In genomic region chr4:81421346-81422218, GRCh38 we compare ENCODE assay signal across 1 cellular context.
TF ChIP-seq lines count a peak whose summit lies in the region.

No MANE protein-coding gene starts in this region.

TF ChIP-seq in K562, 482 proteins besides CTCF, POLR2A, EP300 and RAD21 (continued from another document and continues in another):
- TF ChIP-seq ETV1 (tag; conservative IDR thresholded peaks at IDR 0.05; ENCODE audit: low read depth) (no peak; the same call in 1 of the 2 replicates), POLR3G (IDR thresholded peaks at IDR 0.05; ENCODE audit: extremely low read depth, insufficient read length, insufficient replicate concordance) (no peak), MLX (CRISPR knock-in tag; conservative IDR thresholded peaks at IDR 0.05) (no peak), CBFA2T3 (IDR thresholded peaks at IDR 0.05) (peak; percentile 96), ZNF165 (CRISPR knock-in tag; IDR thresholded peaks at IDR 0.05; ENCODE audit: borderline replicate concordance) (no peak), KDM1A (IDR thresholded peaks at IDR 0.05) (peak; percentile 62 to 80; a peak in 3 of 4 replicates), ILK (tag; IDR thresholded peaks at IDR 0.05; ENCODE audit: borderline replicate concordance, low read depth) (no peak), CEBPZ (IDR thresholded peaks at IDR 0.05; ENCODE audit: borderline replicate concordance, low read depth, low read length) (no peak), PURB (CRISPR knock-in tag; IDR thresholded peaks at IDR 0.05; ENCODE audit: low read depth) (no peak), FIP1L1 (IDR thresholded peaks at IDR 0.05; ENCODE audit: low read depth, low read length, poor library complexity, severe bottlenecking) (no peak), ZNF583 (CRISPR knock-in tag; IDR thresholded peaks at IDR 0.05) (no peak), TEAD4 (IDR thresholded peaks at IDR 0.05; ENCODE audit: low read length) (peak; percentile 95), TEAD4 (CRISPR knock-in tag; IDR thresholded peaks at IDR 0.05; ENCODE audit: borderline replicate concordance) (no peak), PBX2 (CRISPR knock-in tag; IDR thresholded peaks at IDR 0.05; ENCODE audit: low read depth) (no peak), PBX2 (tag; conservative IDR thresholded peaks at IDR 0.05; ENCODE audit: low read depth) (peak; percentile 55), HDAC2 (IDR thresholded peaks at IDR 0.05) (peak; percentile 71; the same call in 1 of the 2 replicates), ZBTB2 (IDR thresholded peaks at IDR 0.05) (no peak), ASH1L (IDR thresholded peaks at IDR 0.05; ENCODE audit: borderline replicate concordance, low read depth, partially characterized antibody) (peak; percentile 58), TEAD1 (CRISPR knock-in tag; IDR thresholded peaks at IDR 0.05) (peak in 1 of 2 experiments; percentile 58; a peak in 1 of 4 replicates), ZNF146 (CRISPR knock-in tag; IDR thresholded peaks at IDR 0.05; ENCODE audit: unreplicated experiment) (no peak), ARID4B (CRISPR knock-in tag; IDR thresholded peaks at IDR 0.05) (no peak), CSDE1 (IDR thresholded peaks at IDR 0.05) (no peak), TCF3 (CRISPR knock-in tag; IDR thresholded peaks at IDR 0.05) (peak; percentile 93), ZNF398 (CRISPR knock-in tag; IDR thresholded peaks at IDR 0.05) (no peak), HMBOX1 (IDR thresholded peaks at IDR 0.05) (peak; percentile 99), DMBX1 (CRISPR knock-in tag; IDR thresholded peaks at IDR 0.05; ENCODE audit: borderline replicate concordance) (no peak), ATF1 (CRISPR knock-in tag; IDR thresholded peaks at IDR 0.05) (no peak), ATF1 (tag; IDR thresholded peaks at IDR 0.05) (peak; percentile 85), C11orf30 (IDR thresholded peaks at IDR 0.05; ENCODE audit: low read depth) (peak; percentile 92), TAF9B (IDR thresholded peaks at IDR 0.05; ENCODE audit: partially characterized antibody) (peak; percentile 95), NR2F6 (CRISPR knock-in tag; IDR thresholded peaks at IDR 0.05) (no peak), GTF3C2 (IDR thresholded peaks at IDR 0.05; ENCODE audit: borderline replicate concordance, extremely low read depth, insufficient read length) (no peak), ZNF592 (IDR thresholded peaks at IDR 0.05) (peak; percentile 83; the same call in 1 of the 2 replicates), RFX7 (CRISPR knock-in tag; IDR thresholded peaks at IDR 0.05) (no peak), NFATC3 (IDR thresholded peaks at IDR 0.05) (no peak; the same call in 1 of the 2 replicates)
